Comparison of ENCODE assay signal across 22 cellular contexts in the genomic region with DNA sequence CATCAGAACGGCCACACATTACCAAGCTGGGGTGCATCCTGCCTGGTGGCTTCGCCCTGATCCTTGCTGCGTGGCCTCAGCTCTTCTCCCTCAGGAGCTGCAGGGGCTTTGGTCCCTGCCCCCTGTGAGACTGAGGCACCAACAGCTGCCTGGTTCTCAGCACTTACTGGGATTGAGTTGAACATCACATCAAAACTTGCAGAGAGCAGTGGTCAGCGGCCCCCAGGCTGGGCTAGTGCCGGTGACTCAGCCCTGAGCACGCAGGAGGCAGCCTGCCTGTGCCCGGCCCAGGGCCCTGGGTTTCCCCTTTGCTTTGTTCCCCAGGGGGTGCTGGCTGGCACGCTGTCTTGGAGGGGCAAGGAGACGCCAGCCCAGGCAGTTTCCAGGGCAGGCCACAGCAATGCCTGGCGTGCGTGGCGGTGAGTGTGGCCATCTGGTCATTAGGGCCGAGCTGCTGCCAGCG.
DNase-seq lines count a peak whose midpoint lies in the region; ATAC-seq, FAIRE-seq and TF ChIP-seq lines count a peak whose summit lies in the region.
"Had no signal": no experiment of that assay in that cellular context is flagged by ENCODE, and none has a peak within 500 bp of the region (broad histone marks: within the 10 kb centered on the region; RNA-seq: fewer than 3 reads in every experiment).

No MANE protein-coding gene starts in this region.

- H3K9ac ChIP-seq in SK-N-SH, result no peak overlapping the region
- H3K9ac ChIP-seq in keratinocyte (ENCODE audit: control insufficient read depth, extremely low read depth, insufficient read depth, low read length), result no peak overlapping the region

- H4K20me1 ChIP-seq in SK-N-SH (ENCODE audit: insufficient read depth) (no peaks in the 10 kb centered on the region), keratinocyte (ENCODE audit: control insufficient read depth, extremely low read depth, insufficient read depth, low read length) (no peaks in the 10 kb centered on the region)

- H2AFZ ChIP-seq in SK-N-SH (ENCODE audit: low read depth) (no peak overlapping the region), keratinocyte (ENCODE audit: control insufficient read depth, low read length) (no peak overlapping the region)

- DNase-seq in SK-N-SH (peak; percentile 58), RCC 7860 (ENCODE audit: low spot score) (peak; percentile 48), keratinocyte (ENCODE audit: low read depth, low spot score) (peak; percentile 23), sciatic nerve (ENCODE audit: low spot score) (peak; percentile 50), NCI-H128 (lab: John Stamatoyannopoulos, UW; ENCODE audit: unreplicated experiment) (no peak)
- DNase-seq: activated CD4-positive, alpha-beta T cell treated with anti-CD3 and anti-CD28 coated beads, Interleukin-2, amount 10 ng/mL, durations not matched to agents 7 days and 5 days; activated naive CD4-positive, alpha-beta T cell treated with anti-CD3 and anti-CD28 coated beads, Interleukin-2, amount 50 U/mL, for 16 hours; CD8-positive, alpha-beta T cell; DMS153; GDM1; GOT3; natural killer cell; NCI-H1105 treated with DMSO at 0.1 percent for 48 hours; NCI-H2029 treated with DMSO at 0.1 percent for 48 hours; NCI-H226; NCI-H748 treated with DMSO at 0.1 percent for 48 hours; T-helper 9 cell had no signal

- no peaks in the 10 kb centered on the region for H3K9me3 ChIP-seq in SK-N-SH
- H3K9me3 ChIP-seq in keratinocyte (ENCODE audit: control insufficient read depth, low read depth, low read length), result no peaks in the 10 kb centered on the region
- H3K9me3 ChIP-seq: ovary had no signal

- ATAC-seq in SK-N-SH treated with all-trans-retinoic acid at 6 μM for 48 hours (no peak), sciatic nerve (no peak), GM18511 (IDR thresholded peaks at IDR 0.05; ENCODE audit: unreplicated experiment) (no peak), HG03571 (IDR thresholded peaks at IDR 0.05; ENCODE audit: unreplicated experiment) (no peak)
- ATAC-seq: CD8-positive, alpha-beta T cell; natural killer cell had no signal

- no peak for TF ChIP-seq CTCF in SK-N-SH (IDR thresholded peaks at IDR 0.05)
- no peak for TF ChIP-seq CTCF in keratinocyte (optimal IDR thresholded peaks at IDR 0.05 in 1 of 3, IDR thresholded peaks at IDR 0.05 in 1 of 3, conservative IDR thresholded peaks at IDR 0.05 in 1 of 3; ENCODE audit: extremely low read depth in 1 of 3, insufficient read depth in 2 of 3, low read length in 3 of 3)

- H3K4me3 ChIP-seq in SK-N-SH (ENCODE audit: low read depth in 2 of 2, low read length in 1 of 2) (no peak overlapping the region), keratinocyte (ENCODE audit: control insufficient read depth in 2 of 3, extremely low read depth in 1 of 3, insufficient read depth in 2 of 3, low read depth in 1 of 3, low read length in 3 of 3) (no peak overlapping the region)
- H3K4me3 ChIP-seq: ovary had no signal

- peaks cover 0 to 35% of the 10 kb centered on the region in 2 experiments; a peak in 1 of 4 replicates for H3K4me1 ChIP-seq in SK-N-SH (ENCODE audit: control insufficient read depth in 1 of 2, insufficient read depth in 2 of 2, low read depth in 1 of 2, low read length in 1 of 2)
- H3K4me1 ChIP-seq in keratinocyte (ENCODE audit: control insufficient read depth, extremely low read depth, insufficient read depth, low read length), result peaks cover 51% of the 10 kb centered on the region

- intact Hi-C loops in sciatic nerve (cut with DNase I), result no loop called here

- FAIRE-seq in RCC 7860 (lab: Jason Lieb, UNC), result no peak
- no peak for FAIRE-seq in keratinocyte (lab: Jason Lieb, UNC)

- POLR2A ChIA-PET in SK-N-SH (lab: Yijun Ruan, JAX), result no interaction called here

- no peaks in the 10 kb centered on the region for H3K79me2 ChIP-seq in SK-N-SH (ENCODE audit: insufficient read depth)
- H3K79me2 ChIP-seq in keratinocyte (ENCODE audit: control insufficient read depth, insufficient read depth, low read length), result no peaks in the 10 kb centered on the region

- no peaks in the 10 kb centered on the region for H3K9me2 ChIP-seq in SK-N-SH

- H3K27me3 ChIP-seq in SK-N-SH (ENCODE audit: insufficient read depth) (no peaks in the 10 kb centered on the region), keratinocyte (ENCODE audit: control insufficient read depth, extremely low read depth, insufficient read depth, low read length) (no peaks in the 10 kb centered on the region)
- H3K27me3 ChIP-seq: ovary had no signal

- no peaks in the 10 kb centered on the region for H3K36me3 ChIP-seq in SK-N-SH (replicated peaks in 1 of 2; ENCODE audit: control insufficient read depth in 1 of 2, insufficient read depth in 2 of 2, low read length in 1 of 2)
- H3K36me3 ChIP-seq in keratinocyte (ENCODE audit: control insufficient read depth in 2 of 2, extremely low read depth in 1 of 2, insufficient read depth in 2 of 2, low read length in 2 of 2), result no peaks in the 10 kb centered on the region
- H3K36me3 ChIP-seq: ovary had no signal

- H3K9me1 ChIP-seq in keratinocyte (ENCODE audit: control insufficient read depth, extremely low read depth, insufficient read depth, low read length), result no peaks in the 10 kb centered on the region

- TF ChIP-seq EP300 in SK-N-SH (IDR thresholded peaks at IDR 0.05; ENCODE audit: borderline replicate concordance in 1 of 2, low read depth in 1 of 2, low read length in 1 of 2), result no peak

- H3K4me2 ChIP-seq in SK-N-SH (no peak overlapping the region), keratinocyte (ENCODE audit: control insufficient read depth, extremely low read depth, insufficient read depth, low read depth, low read length) (no peak overlapping the region)

- WGBS in SK-N-SH (ENCODE audit: low lambda C conversion rate), result no CpG with 5 or more reads among the region's 14 CpGs

- H3K27ac ChIP-seq in SK-N-SH (ENCODE audit: low read depth in 2 of 2, low read length in 1 of 2) (no peak overlapping the region), keratinocyte (ENCODE audit: control insufficient read depth, insufficient read depth, low read length) (no peak overlapping the region)
- H3K27ac ChIP-seq: 22Rv1, ovary had no signal

- CTCF ChIA-PET in SK-N-SH (lab: Yijun Ruan, JAX), result interaction anchor here (2.4 kb wide), 1 partner anchor 396 kb away, joined by 8 read pairs; no protein-coding TSS in a partner anchor

- H3F3A ChIP-seq in SK-N-SH (replicated peaks; ENCODE audit: insufficient read depth), result no peaks in the 10 kb centered on the region

- dilution Hi-C loops in keratinocyte (cut with MboI; ENCODE audit: extremely low pct_ligation_motif_present, low sequenced_read_pairs), result no loop called here

- TF ChIP-seq RAD21 in SK-N-SH (IDR thresholded peaks at IDR 0.05; ENCODE audit: low read length), result no peak

TF ChIP-seq in SK-N-SH, 30 proteins besides CTCF, POLR2A, EP300 and RAD21:
- no peak for TF ChIP-seq MXI1 (IDR thresholded peaks at IDR 0.05; ENCODE audit: low read depth, low read length)
TF ChIP-seq in SK-N-SH: peak in this region for 0.

TF ChIP-seq in SK-N-SH treated with all-trans-retinoic acid at 6 μM for 48 hours, 23 proteins besides CTCF, POLR2A, EP300 and RAD21:
- TF ChIP-seq ZFP30 (CRISPR knock-in tag; IDR thresholded peaks at IDR 0.05) (no peak), PATZ1 (CRISPR knock-in tag; IDR thresholded peaks at IDR 0.05; ENCODE audit: borderline replicate concordance) (no peak)
TF ChIP-seq in SK-N-SH treated with all-trans-retinoic acid at 6 μM for 48 hours: peak in this region for 0.
